ENCODE assay signal across 26 cellular contexts in the genomic region with DNA sequence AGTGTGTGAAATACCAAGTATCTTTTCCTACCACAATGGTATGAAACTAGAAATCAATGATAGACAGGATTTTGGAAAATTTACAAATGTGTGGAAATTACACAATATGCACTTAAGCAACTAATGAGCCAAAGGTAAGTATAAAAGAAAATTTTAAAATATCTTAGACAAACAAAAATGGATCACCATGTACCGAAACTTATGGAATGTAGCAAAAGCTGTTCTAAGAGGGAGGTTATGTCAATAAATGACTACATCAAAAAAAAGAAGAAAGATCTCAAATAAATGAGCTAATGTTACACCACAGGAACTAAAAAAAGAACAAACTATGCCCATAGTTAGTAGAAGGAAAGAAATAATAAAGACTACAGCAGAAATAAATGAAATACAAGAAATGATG.
"Had no signal": no experiment of that assay in that cellular context is flagged by ENCODE, and none has a peak within 500 bp of the region (broad histone marks: within the 10 kb centered on the region; RNA-seq: fewer than 3 reads in every experiment).

No MANE protein-coding gene starts in this region.

- H3K27ac ChIP-seq: SK-N-MC, VCaP had no signal

- H3K36me3 ChIP-seq: MG63 had no signal

- H3K4me3 ChIP-seq: MG63, SK-N-MC had no signal

- H3K9me3 ChIP-seq: MG63 had no signal

- FAIRE-seq: TTC549 had no signal

- H3K27me3 ChIP-seq: MG63 had no signal

- DNase-seq: activated CD4-positive, alpha-beta memory T cell treated with anti-CD3 and anti-CD28 coated beads for 36 hours; activated CD4-positive, alpha-beta T cell treated with anti-CD3 and anti-CD28 coated beads, Interleukin-2, amount 10 ng/mL, durations not matched to agents 7 days and 5 days; activated CD4-positive, CD25-positive, alpha-beta regulatory T cell; activated CD8-positive, alpha-beta memory T cell treated with anti-CD3 and anti-CD28 coated beads for 24 hours; activated gamma-delta T cell; activated naive CD4-positive, alpha-beta T cell treated with anti-CD3 and anti-CD28 coated beads for 36 hours; activated T-cell treated with anti-CD3 and anti-CD28 coated beads for 4 hours; activated T-cell treated with anti-CD3 and anti-CD28 coated beads, Interleukin-2, amount 50 U/mL, for 48 hours; KG1; MG63; MV-4-11; NCI-H1092 treated with DMSO at 0.1 percent for 48 hours; NCI-H1417 treated with DMSO at 0.1 percent for 48 hours; NCI-H1694; NCI-H2029 treated with DMSO at 0.1 percent for 48 hours; NCI-H345; NCI-H510A; NCI-H526 treated with DMSO at 0.1 percent for 48 hours; NCI-H82; RPMI8226; T-cell; T-helper 2 cell; T1000 had no signal
